Comparison of ENCODE assay signal across 9 cellular contexts in genomic region chr12:27237790-27238771, GRCh38. TPM values are rescaled to one million over a fixed set of nuclear protein-coding genes. Genes with fewer than 3 reads are reported as not detected.
A peak's percentile ranks its signal among the peaks of the same experiment; 100 is the strongest.
DNase-seq lines count a peak whose midpoint lies in the region; ATAC-seq, FAIRE-seq and TF ChIP-seq lines count a peak whose summit lies in the region.
"Had no signal": no experiment of that assay in that cellular context is flagged by ENCODE, and none has a peak within 500 bp of the region (broad histone marks: within the 10 kb centered on the region; RNA-seq: fewer than 3 reads in every experiment).

No MANE protein-coding gene starts in this region.

- no peak for TF ChIP-seq CTCF in HepG2 (CRISPR knock-in tag; IDR thresholded peaks at IDR 0.05)

- 24% methylated on average over 5 of the region's 6 CpGs for WGBS in HepG2 (ENCODE audit: low lambda C conversion rate)

- H2AFZ ChIP-seq in HepG2 (ENCODE audit: low read length) = peak overlapping the region; percentile 23

- POLR2A ChIA-PET in HepG2 (lab: Yijun Ruan, JAX) = no interaction called here

- no peak overlapping the region for H3K4me3 ChIP-seq in HepG2 (replicated peaks in 1 of 3; ENCODE audit: insufficient read depth in 1 of 3, low read depth in 2 of 3, low read length in 3 of 3)
- no peak overlapping the region for H3K4me3 ChIP-seq in H7 (ENCODE audit: insufficient read depth, low read depth, low read length)

- H3K9me3 ChIP-seq in HepG2 (ENCODE audit: low read length) = no peaks in the 10 kb centered on the region

- H3K79me2 ChIP-seq in HepG2 (ENCODE audit: insufficient read depth, low read length) = no peaks in the 10 kb centered on the region

- no TSS peak for BruUV-seq in HepG2 (replicated peaks; lab: Mats Ljungman, UMichigan)

- DNase-seq in GM19239 (ENCODE audit: insufficient read length, low spot score) = no peak
- DNase-seq in SKM-1 treated with dmso at 0.1 percent for 144 hours (lab: John Stamatoyannopoulos, UW; ENCODE audit: unreplicated experiment) = peak; percentile 82
- no peak for DNase-seq in HepG2 (ENCODE audit: low spot score)
- no peak for DNase-seq in H7
- no peak for DNase-seq in inferior parietal cortex (ENCODE audit: extremely low spot score)
- DNase-seq in cerebellar cortex (ENCODE audit: low spot score) = no peak
- no peak for DNase-seq in SHP77 (lab: John Stamatoyannopoulos, UW)

- CTCF ChIA-PET in HepG2 (lab: Yijun Ruan, JAX; ENCODE audit: low intra/inter-chr PET ratio, low total read pairs) = no interaction called here

- peaks cover 21% of the 10 kb centered on the region for H3K4me1 ChIP-seq in HepG2 (ENCODE audit: insufficient read depth, low read length)

- in situ Hi-C loops in HepG2 (cut with HindIII; ENCODE audit: extremely low pct_ligation_motif_present, low pct_unique_long_range_greater_than_20kb) = no loop called here

- no peaks in the 10 kb centered on the region for H4K20me1 ChIP-seq in HepG2 (ENCODE audit: insufficient read depth, low read length)

- peak; percentile 96 for FAIRE-seq in GM19239 (lab: Jason Lieb, UNC)
- no peak for FAIRE-seq in HepG2 (lab: Jason Lieb, UNC)

- ATAC-seq in HG02884 (IDR thresholded peaks at IDR 0.05; ENCODE audit: unreplicated experiment) (peak; percentile 52), HepG2 (no peak; the same call in 2 of the 3 replicates)
- ATAC-seq: Panc1 had no signal

- H3K27me3 ChIP-seq in HepG2 (ENCODE audit: control insufficient read depth in 1 of 2, insufficient read depth in 2 of 2, low read length in 2 of 2) (no peaks in the 10 kb centered on the region), H7 (ENCODE audit: control insufficient read depth, insufficient read depth, low read length) (no peaks in the 10 kb centered on the region)

- H3K9ac ChIP-seq in HepG2 (ENCODE audit: insufficient read depth, low read depth, low read length) = no peak overlapping the region

- no peak for TF ChIP-seq POLR2A in HepG2 (IDR thresholded peaks at IDR 0.05; ENCODE audit: insufficient read depth in 1 of 2, low read depth in 2 of 2, low read length in 2 of 2)

- no peak overlapping the region for H3K4me2 ChIP-seq in HepG2 (ENCODE audit: low read depth, low read length)

- TF ChIP-seq RAD21 in HepG2 (CRISPR knock-in tag; IDR thresholded peaks at IDR 0.05) = no peak

- H3K36me3 ChIP-seq in HepG2 (replicated peaks in 1 of 2; ENCODE audit: control insufficient read depth in 1 of 2, insufficient read depth in 2 of 2, low read length in 2 of 2) (no peaks in the 10 kb centered on the region), H7 (replicated peaks; ENCODE audit: control insufficient read depth, insufficient read depth, low read length) (no peaks in the 10 kb centered on the region)

- TF ChIP-seq EP300 in HepG2 (IDR thresholded peaks at IDR 0.05; ENCODE audit: low read depth in 2 of 2, low read length in 2 of 2) (no peak), HepG2 (CRISPR knock-in tag; IDR thresholded peaks at IDR 0.05; ENCODE audit: borderline replicate concordance) (no peak)

- intact Hi-C loops in HepG2 (cut with micrococcal nuclease; ENCODE audit: unreplicated experiment) = no loop called here

- H3K27ac ChIP-seq in HepG2 (ENCODE audit: extremely low read length, insufficient read depth, low read length) = no peak overlapping the region

TF ChIP-seq in HepG2, 621 proteins besides CTCF, POLR2A, EP300 and RAD21:
- TF ChIP-seq RFX3 (CRISPR knock-in tag; IDR thresholded peaks at IDR 0.05) = peak; percentile 21; the same call in 1 of the 2 replicates
- no peak for TF ChIP-seq ZNF44 (CRISPR knock-in tag; IDR thresholded peaks at IDR 0.05)

RNA-seq across cellular contexts. Expression of gene STK38L, which starts 6.0 kb away (rescaled TPM):
- total RNA-seq in HepG2 (2016; rRNA removed; fragmentation: Illumina TruSeq; extraction: Trizol) = 26.4 and 50.0 TPM in 2 replicates
- total RNA-seq in HepG2 (2016; cell fraction: cytosol; rRNA removed; fragmentation: Illumina TruSeq; extraction: Trizol; ENCODE audit: low read depth) = 3.3 and 3.9 TPM in 2 replicates
- total RNA-seq in HepG2 (2016; cell fraction: insoluble cytoplasmic fraction; rRNA removed; fragmentation: Illumina TruSeq; extraction: Trizol) = 28.4 and 50.0 TPM in 2 replicates
- total RNA-seq in HepG2 (2016; cell fraction: membrane; rRNA removed; fragmentation: Illumina TruSeq; extraction: Trizol) = 9.2 and 9.5 TPM in 2 replicates
- 16.6 and 22.0 TPM in 2 replicates for total RNA-seq in HepG2 (2016; cell fraction: nucleus; rRNA removed; fragmentation: Illumina TruSeq; extraction: Trizol)
- 5.6 and 6.1 TPM in 2 replicates for polyA plus RNA-seq in HepG2 (2011; rRNA removed)
- 1.7 and 2.9 TPM in 2 replicates for polyA plus RNA-seq in HepG2 (2011; cell fraction: cytosol; rRNA removed)
- 4.0 and 6.4 TPM in 2 replicates for polyA plus RNA-seq in HepG2 (2011; cell fraction: nucleus; rRNA removed)
- 9.9 and 10.9 TPM in 2 replicates for polyA plus RNA-seq in HepG2 (2012)
- 1.5 and 2.2 TPM in 2 replicates for polyA plus RNA-seq in HepG2 (2016; cell fraction: cytosol; fragmentation: Illumina TruSeq; extraction: Trizol; ENCODE audit: low read depth)
- polyA plus RNA-seq in HepG2 (2016; cell fraction: insoluble cytoplasmic fraction; fragmentation: Illumina TruSeq; extraction: Trizol; ENCODE audit: low read depth) = 24.1 and 27.8 TPM in 2 replicates
- polyA plus RNA-seq in HepG2 (2016; cell fraction: membrane; fragmentation: Illumina TruSeq; extraction: Trizol; ENCODE audit: low read depth) = 4.4 and 5.5 TPM in 2 replicates
- 16.5 and 18.5 TPM in 2 replicates for polyA plus RNA-seq in HepG2 (2016; cell fraction: nucleus; fragmentation: Illumina TruSeq; extraction: Trizol; ENCODE audit: insufficient read depth, low read depth)
- 2.7 and 5.1 TPM in 2 replicates for polyA minus RNA-seq in HepG2 (2011; rRNA and poly(A)+ RNA removed; ENCODE audit: low replicate concordance)
- polyA minus RNA-seq in HepG2 (2011; cell fraction: cytosol; rRNA and poly(A)+ RNA removed) = 6.2 and 11.1 TPM in 2 replicates
- polyA minus RNA-seq in HepG2 (2011; cell fraction: nucleus; rRNA and poly(A)+ RNA removed) = 17.9 and 20.6 TPM in 2 replicates
- total RNA-seq in H7 (2014; rRNA removed; shearing (Covaris generic)) = 18.0 and 20.5 TPM in 2 replicates
